Comparison of ENCODE assay signal across 9 cellular contexts in the genomic region with DNA sequence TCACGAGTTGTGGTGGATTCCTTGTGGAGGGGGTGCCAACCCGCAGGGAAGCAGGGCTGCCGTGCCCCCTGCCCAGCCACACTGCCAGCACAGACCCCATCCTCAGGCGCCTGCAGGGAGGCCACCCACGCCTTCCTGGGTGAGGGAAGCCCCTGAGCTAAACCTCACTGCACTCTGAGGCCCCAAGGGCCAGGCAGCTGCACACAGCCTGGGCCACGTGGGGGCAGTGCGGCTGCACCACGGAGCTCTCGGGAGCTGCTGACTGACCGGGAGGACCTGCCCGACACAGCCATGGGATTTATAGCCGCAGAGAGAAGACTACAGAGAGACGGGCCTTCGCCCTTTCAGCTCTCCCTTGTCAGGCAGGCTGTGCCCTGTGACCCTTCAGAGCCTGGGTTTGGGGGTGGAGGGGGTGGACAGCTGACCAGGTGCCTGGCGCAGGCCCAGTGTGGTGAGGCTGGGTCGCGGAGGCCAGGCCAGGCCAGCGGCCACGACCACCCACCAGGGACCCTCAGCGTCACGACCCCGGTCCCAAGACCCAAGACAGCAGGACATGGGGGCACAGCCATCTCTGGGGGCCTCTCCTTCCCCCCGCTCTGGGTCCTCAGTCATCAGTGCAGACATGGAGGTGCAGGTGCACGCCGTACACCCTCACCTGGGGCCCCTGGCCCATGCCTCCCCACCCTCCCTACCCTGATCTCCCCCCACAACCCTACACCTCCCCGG. TPM values are rescaled to one million over a fixed set of nuclear protein-coding genes. Genes with fewer than 3 reads are reported as not detected.
DNase-seq lines count a peak whose midpoint lies in the region; ATAC-seq, FAIRE-seq and TF ChIP-seq lines count a peak whose summit lies in the region.
"Had no signal": no experiment of that assay in that cellular context is flagged by ENCODE, and none has a peak within 500 bp of the region (broad histone marks: within the 10 kb centered on the region; RNA-seq: fewer than 3 reads in every experiment).

No MANE protein-coding gene starts in this region.

- intact Hi-C loops in HepG2 (cut with micrococcal nuclease; ENCODE audit: unreplicated experiment): loop anchor here (5.0 kb wide), 1 partner anchor 115 kb away; no protein-coding TSS in a partner anchor

- no peak overlapping the region for H3K9ac ChIP-seq in HepG2 (ENCODE audit: insufficient read depth, low read depth, low read length)

- in situ Hi-C loops in HepG2 (cut with HindIII; ENCODE audit: extremely low pct_ligation_motif_present, low pct_unique_long_range_greater_than_20kb): loop anchor here (5.0 kb wide), 1 partner anchor 120 kb away; no protein-coding TSS in a partner anchor

- H3K4me1 Mint-ChIP-seq in brain: peaks cover 10% of the 10 kb centered on the region

- POLR2A ChIA-PET in HepG2 (lab: Yijun Ruan, JAX): interaction anchor here (0.7 to 1.0 kb wide), 2 partner anchors 33 to 46 kb away, joined by 3 to 5 read pairs; a partner anchor contains a TSS

- H3K27me3 ChIP-seq in HepG2 (ENCODE audit: control insufficient read depth in 1 of 2, insufficient read depth in 2 of 2, low read length in 2 of 2): peaks cover 2 to 22% of the 10 kb centered on the region in 2 experiments; a peak in 4 of 5 replicates

- WGBS in HepG2 (ENCODE audit: low lambda C conversion rate): 88% methylated on average over 4 of the region's 26 CpGs

- DNase-seq in NCI-H2029 (lab: John Stamatoyannopoulos, UW) (peak; percentile 58), NCI-H2029 treated with DMSO at 0.1 percent for 48 hours (lab: John Stamatoyannopoulos, UW) (no peak), RPMI7951 (ENCODE audit: low read depth) (peak; percentile 79), HepG2 (ENCODE audit: low spot score) (peak; percentile 53), stromal cell of bone marrow (ENCODE audit: low read depth) (peak; percentile 31)

- no TSS peak for BruUV-seq in HepG2 (replicated peaks; lab: Mats Ljungman, UMichigan)

- peak; percentile 15 for FAIRE-seq in HepG2 (lab: Jason Lieb, UNC)

- TF ChIP-seq POLR2A in HepG2 (IDR thresholded peaks at IDR 0.05; ENCODE audit: insufficient read depth in 1 of 2, low read depth in 2 of 2, low read length in 2 of 2): no peak

- H3K27me3 Mint-ChIP-seq in brain: peaks cover 35% of the 10 kb centered on the region

- H3K9me3 Mint-ChIP-seq in brain: peaks cover 0 to 5% (median 0%) of the 10 kb centered on the region in 5 experiments
- H3K9me3 Mint-ChIP-seq: CD4-positive, CD25-positive, alpha-beta regulatory T cell had no signal

- no peak overlapping the region for H3K27ac ChIP-seq in HepG2 (ENCODE audit: extremely low read length, insufficient read depth, low read length)

- no peak overlapping the region for H3K4me2 ChIP-seq in HepG2 (ENCODE audit: low read depth, low read length)

- CTCF ChIA-PET in HepG2 (lab: Yijun Ruan, JAX; ENCODE audit: low intra/inter-chr PET ratio, low total read pairs): interaction anchor here (1.2 kb wide), 1 partner anchor 119 kb away, joined by 3 read pairs; no protein-coding TSS in a partner anchor

- peaks cover 9% of the 10 kb centered on the region for H3K36me3 Mint-ChIP-seq in brain

- peak; percentile 89 for TF ChIP-seq RAD21 in HepG2 (CRISPR knock-in tag; IDR thresholded peaks at IDR 0.05)

- H3K27ac Mint-ChIP-seq in brain: no peak overlapping the region

- TF ChIP-seq EP300 in HepG2 (IDR thresholded peaks at IDR 0.05; ENCODE audit: low read depth in 2 of 2, low read length in 2 of 2): no peak
- no peak for TF ChIP-seq EP300 in HepG2 (CRISPR knock-in tag; IDR thresholded peaks at IDR 0.05; ENCODE audit: borderline replicate concordance)

- H3K9me3 ChIP-seq in HepG2 (ENCODE audit: low read length): no peaks in the 10 kb centered on the region

- no peaks in the 10 kb centered on the region for H3K79me2 ChIP-seq in HepG2 (ENCODE audit: insufficient read depth, low read length)

- ATAC-seq in GM21423 (IDR thresholded peaks at IDR 0.05; ENCODE audit: unreplicated experiment): peak; percentile 63
- peak; percentile 74 for ATAC-seq in HG03565 (IDR thresholded peaks at IDR 0.05; ENCODE audit: unreplicated experiment)
- ATAC-seq in HepG2: peak; percentile 87

- H3K36me3 ChIP-seq in HepG2 (replicated peaks in 1 of 2; ENCODE audit: control insufficient read depth in 1 of 2, insufficient read depth in 2 of 2, low read length in 2 of 2): peaks cover 3 to 9% of the 10 kb centered on the region in 2 experiments; a peak in 2 of 5 replicates

- H3K4me3 ChIP-seq in HepG2 (replicated peaks in 1 of 3; ENCODE audit: insufficient read depth in 1 of 3, low read depth in 2 of 3, low read length in 3 of 3): no peak overlapping the region

- no peak overlapping the region for H2AFZ ChIP-seq in HepG2 (ENCODE audit: low read length)

- H3K4me1 ChIP-seq in HepG2 (ENCODE audit: insufficient read depth, low read length): peaks cover 19% of the 10 kb centered on the region

- H3K4me3 Mint-ChIP-seq in brain: no peak overlapping the region
- H3K4me3 Mint-ChIP-seq: CD4-positive, CD25-positive, alpha-beta regulatory T cell had no signal

- TF ChIP-seq CTCF in brain (conservative IDR thresholded peaks at IDR 0.05): peak; percentile 68 to 88
- TF ChIP-seq CTCF in HepG2 (CRISPR knock-in tag; IDR thresholded peaks at IDR 0.05): peak; percentile 93

- H4K20me1 ChIP-seq in HepG2 (ENCODE audit: insufficient read depth, low read length): 0 out of 2 replicates have a peak, but pooled peaks cover 3% of the 10 kb centered on the region

TF ChIP-seq in HepG2, 621 proteins besides CTCF, POLR2A, EP300 and RAD21 (continues in another document):
- TF ChIP-seq ZFX (CRISPR knock-in tag; IDR thresholded peaks at IDR 0.05; ENCODE audit: low read depth): peak; percentile 28; the same call in 1 of the 2 replicates
- TF ChIP-seq SATB2 (CRISPR knock-in tag; IDR thresholded peaks at IDR 0.05): no peak
- no peak for TF ChIP-seq KLF15 (CRISPR knock-in tag; IDR thresholded peaks at IDR 0.05; ENCODE audit: borderline replicate concordance)
- TF ChIP-seq ZFY (CRISPR knock-in tag; IDR thresholded peaks at IDR 0.05): peak; percentile 18; the same call in 1 of the 2 replicates
- TF ChIP-seq HNRNPL (IDR thresholded peaks at IDR 0.05; ENCODE audit: low read depth, low read length): 0 out of 2 replicates have a peak, but pooled peaks have one; percentile 41
- TF ChIP-seq ZFYVE20 (CRISPR knock-in tag; IDR thresholded peaks at IDR 0.05; ENCODE audit: borderline replicate concordance, low read depth): no peak

RNA-seq across cellular contexts. Expression of a gene that starts 4.3 kb away (rescaled TPM):
- total RNA-seq in RPMI7951 (2014; rRNA removed; shearing (Covaris generic)): 51.8 and 62.2 TPM in 2 replicates
- 3.0 TPM for polyA plus RNA-seq in brain (ENCODE audit: insufficient read depth, low read depth, low replicate concordance)
- 0.13 and 0.35 TPM in 2 replicates for total RNA-seq in HepG2 (2016; rRNA removed; fragmentation: Illumina TruSeq; extraction: Trizol)
- 0.30 and 0.44 TPM in 2 replicates for total RNA-seq in HepG2 (2016; cell fraction: cytosol; rRNA removed; fragmentation: Illumina TruSeq; extraction: Trizol; ENCODE audit: low read depth)
- total RNA-seq in HepG2 (2016; cell fraction: insoluble cytoplasmic fraction; rRNA removed; fragmentation: Illumina TruSeq; extraction: Trizol): 0.17 and 0.19 TPM in 2 replicates
- total RNA-seq in HepG2 (2016; cell fraction: membrane; rRNA removed; fragmentation: Illumina TruSeq; extraction: Trizol): 0.14 and 0.22 TPM in 2 replicates
- 0.19 and 0.41 TPM in 2 replicates for total RNA-seq in HepG2 (2016; cell fraction: nucleus; rRNA removed; fragmentation: Illumina TruSeq; extraction: Trizol)
- 0.18 and 0.28 TPM in 2 replicates for polyA plus RNA-seq in HepG2 (2011; rRNA removed)
- polyA plus RNA-seq in HepG2 (2011; cell fraction: cytosol; rRNA removed): 0.17 and 0.20 TPM in 2 replicates
- 1.5 and 2.1 TPM in 2 replicates for polyA plus RNA-seq in HepG2 (2011; cell fraction: nucleus; rRNA removed)
- polyA plus RNA-seq in HepG2 (2012): 0.23 and 0.61 TPM in 2 replicates
- polyA plus RNA-seq in HepG2 (2016; cell fraction: cytosol; fragmentation: Illumina TruSeq; extraction: Trizol; ENCODE audit: low read depth): 0.16 TPM in 1 of 2 replicates, not detected in the other
- 0.15 and 0.39 TPM in 2 replicates for polyA plus RNA-seq in HepG2 (2016; cell fraction: insoluble cytoplasmic fraction; fragmentation: Illumina TruSeq; extraction: Trizol; ENCODE audit: low read depth)
- 0.09 and 0.48 TPM in 2 replicates for polyA plus RNA-seq in HepG2 (2016; cell fraction: membrane; fragmentation: Illumina TruSeq; extraction: Trizol; ENCODE audit: low read depth)
- 0.63 and 0.89 TPM in 2 replicates for polyA plus RNA-seq in HepG2 (2016; cell fraction: nucleus; fragmentation: Illumina TruSeq; extraction: Trizol; ENCODE audit: insufficient read depth, low read depth)
- polyA minus RNA-seq in HepG2 (2011; rRNA and poly(A)+ RNA removed; ENCODE audit: low replicate concordance): 0.30 and 8.5 TPM in 2 replicates
- 0.40 TPM in 1 of 2 replicates, not detected in the other for polyA minus RNA-seq in HepG2 (2011; cell fraction: cytosol; rRNA and poly(A)+ RNA removed)
- polyA minus RNA-seq in HepG2 (2011; cell fraction: nucleus; rRNA and poly(A)+ RNA removed): 0.39 and 1.1 TPM in 2 replicates

RNA-seq across cellular contexts. Expression of a gene that starts 45.8 kb away (rescaled TPM):
- 147 and 158 TPM in 2 replicates for total RNA-seq in RPMI7951 (2014; rRNA removed; shearing (Covaris generic))
- polyA plus RNA-seq in brain (ENCODE audit: insufficient read depth, low read depth, low replicate concordance) (163 TPM), HepG2 (2011; rRNA removed) (150 and 176 TPM in 2 replicates)
- 120 and 134 TPM in 2 replicates for total RNA-seq in HepG2 (2016; rRNA removed; fragmentation: Illumina TruSeq; extraction: Trizol)
- total RNA-seq in HepG2 (2016; cell fraction: cytosol; rRNA removed; fragmentation: Illumina TruSeq; extraction: Trizol; ENCODE audit: low read depth): 36.0 and 42.8 TPM in 2 replicates
- 119 and 122 TPM in 2 replicates for total RNA-seq in HepG2 (2016; cell fraction: insoluble cytoplasmic fraction; rRNA removed; fragmentation: Illumina TruSeq; extraction: Trizol)
- 79.2 and 83.1 TPM in 2 replicates for total RNA-seq in HepG2 (2016; cell fraction: membrane; rRNA removed; fragmentation: Illumina TruSeq; extraction: Trizol)
- 56.7 and 60.4 TPM in 2 replicates for total RNA-seq in HepG2 (2016; cell fraction: nucleus; rRNA removed; fragmentation: Illumina TruSeq; extraction: Trizol)
- 179 and 184 TPM in 2 replicates for polyA plus RNA-seq in HepG2 (2011; cell fraction: cytosol; rRNA removed)
- polyA plus RNA-seq in HepG2 (2011; cell fraction: nucleus; rRNA removed): 76.8 and 88.9 TPM in 2 replicates
- polyA plus RNA-seq in HepG2 (2012): 73.8 and 84.9 TPM in 2 replicates
- 39.4 and 49.9 TPM in 2 replicates for polyA plus RNA-seq in HepG2 (2016; cell fraction: cytosol; fragmentation: Illumina TruSeq; extraction: Trizol; ENCODE audit: low read depth)
- polyA plus RNA-seq in HepG2 (2016; cell fraction: insoluble cytoplasmic fraction; fragmentation: Illumina TruSeq; extraction: Trizol; ENCODE audit: low read depth): 131 and 139 TPM in 2 replicates
- 63.4 and 71.2 TPM in 2 replicates for polyA plus RNA-seq in HepG2 (2016; cell fraction: membrane; fragmentation: Illumina TruSeq; extraction: Trizol; ENCODE audit: low read depth)
- polyA plus RNA-seq in HepG2 (2016; cell fraction: nucleus; fragmentation: Illumina TruSeq; extraction: Trizol; ENCODE audit: insufficient read depth, low read depth): 103 and 107 TPM in 2 replicates
- polyA minus RNA-seq in HepG2 (2011; rRNA and poly(A)+ RNA removed; ENCODE audit: low replicate concordance): 89.6 and 367 TPM in 2 replicates
- 38.6 and 39.9 TPM in 2 replicates for polyA minus RNA-seq in HepG2 (2011; cell fraction: cytosol; rRNA and poly(A)+ RNA removed)
- polyA minus RNA-seq in HepG2 (2011; cell fraction: nucleus; rRNA and poly(A)+ RNA removed): 39.9 and 46.1 TPM in 2 replicates

Comparison
In these comparisons a context has a peak if more than half of its experiments do, and no peak if none do; other contexts are left out.
1. RNA of a gene that starts 4.3 kb away (total RNA-seq): 51.8 to 62.2 TPM in RPMI7951; 0.13 to 0.44 TPM in HepG2; every median in the first group is over 10 times any median in the second.
2. Peak in every context shown above with its lines, with median percentiles within 50 percentile points of each other: ATAC-seq.